8 cellular contexts compared by ENCODE assay signal in genomic region chr5:77935516-77936364, GRCh38.
DNase-seq lines count a peak whose midpoint lies in the region; ATAC-seq and TF ChIP-seq lines count a peak whose summit lies in the region.

No MANE protein-coding gene starts in this region.

- H3K4me1 ChIP-seq in left lung, result no peaks in the 10 kb centered on the region

- in situ Hi-C loops in SK-MEL-5 (cut with HindIII; ENCODE audit: low pct_unique_long_range_greater_than_20kb, low sequenced_read_pairs), result no loop called here

- intact Hi-C loops in left lung (cut with DNase I), result no loop called here
- intact Hi-C loops in posterior vena cava (cut with DNase I), result no loop called here

- peaks cover 0 to 11% of the 10 kb centered on the region in 2 donors for H3K27me3 ChIP-seq in left lung

- ATAC-seq in GM18508 (IDR thresholded peaks at IDR 0.05; ENCODE audit: insufficient read depth, unreplicated experiment) (peak; percentile 44), HG02798 (IDR thresholded peaks at IDR 0.05; ENCODE audit: poor library complexity, unreplicated experiment) (peak; percentile 63), left lung (peak; percentile 26)

- TF ChIP-seq CTCF in left lung (IDR thresholded peaks at IDR 0.05), result no peak

- H3K36me3 ChIP-seq in left lung, result no peaks in the 10 kb centered on the region

- H3K4me3 ChIP-seq in left lung, result no peak overlapping the region

- H3K27ac ChIP-seq in left lung, result no peak overlapping the region

- DNase-seq in SK-MEL-5 (ENCODE audit: low read depth, low spot score) (peak; percentile 89), left lung (no peak), NCI-H2171 treated with DMSO at 0.1 percent for 48 hours (lab: John Stamatoyannopoulos, UW) (no peak), posterior vena cava (ENCODE audit: low spot score) (no peak), NCI-H2029 treated with DMSO at 0.1 percent for 48 hours (lab: John Stamatoyannopoulos, UW) (no peak), NCI-H187 treated with DMSO at 0.1 percent for 48 hours (lab: John Stamatoyannopoulos, UW) (no peak)

- no peaks in the 10 kb centered on the region for H3K9me3 ChIP-seq in left lung
